8 cellular contexts compared by ENCODE assay signal in genomic region chr17:7885357-7886226, GRCh38. TPM values are rescaled to one million over a fixed set of nuclear protein-coding genes. Genes with fewer than 3 reads are reported as not detected.
DNase-seq lines count a peak whose midpoint lies in the region; ATAC-seq and TF ChIP-seq lines count a peak whose summit lies in the region.

No MANE protein-coding gene starts in this region.

- ATAC-seq in DND-41 (ENCODE audit: insufficient read depth, low read depth): 0 out of 3 replicates have a peak, but pooled peaks have one; percentile 7
- peak; percentile 31 for ATAC-seq in HG03432 (IDR thresholded peaks at IDR 0.05; ENCODE audit: unreplicated experiment)
- ATAC-seq in activated naive CD4-positive, alpha-beta T cell treated with anti-CD3 and anti-CD28 coated beads, Interleukin-2, amount 50 U/mL, for 72 hours: peak in 1 of 2 donors; percentile 58
- ATAC-seq in left cardiac atrium: peak in 1 of 2 donors; percentile 1

- no peaks in the 10 kb centered on the region for H3K9me3 Mint-ChIP-seq in activated naive CD4-positive, alpha-beta T cell treated with anti-CD3 and anti-CD28 coated beads, Interleukin-2, amount 50 U/mL, for 72 hours
- no peaks in the 10 kb centered on the region for H3K9me3 Mint-ChIP-seq in CD14-positive monocyte

- H3K27me3 ChIP-seq in DND-41 (ENCODE audit: insufficient read depth, low read length, poor library complexity): peaks cover 2% of the 10 kb centered on the region

- H2AFZ ChIP-seq in DND-41 (ENCODE audit: low read depth, low read length): peak overlapping the region; percentile 61

- peak overlapping the region; percentile 88 for H3K9ac ChIP-seq in DND-41 (ENCODE audit: low read depth, low read length)

- peaks cover 0 to 1% (median 0%) of the 10 kb centered on the region in 3 donors for H3K27me3 Mint-ChIP-seq in CD14-positive monocyte (ENCODE audit: low read depth in 3 of 3)

- H3K4me3 ChIP-seq in DND-41 (ENCODE audit: low read depth in 1 of 2, low read length in 2 of 2) (peak overlapping the region; percentile 55 to 91), retinal pigment epithelial cell (ENCODE audit: low read length) (peak overlapping the region; percentile 79)

- CTCF ChIA-PET in RWPE1 (lab: Yijun Ruan, JAX): interaction anchor here (0.7 kb wide), 1 partner anchor 156 kb away, joined by 3 read pairs; no protein-coding TSS in a partner anchor

- peaks cover 18% of the 10 kb centered on the region for H3K36me3 ChIP-seq in DND-41 (ENCODE audit: insufficient read depth, low read length)

- H3K4me1 Mint-ChIP-seq in CD14-positive monocyte: peaks cover 5% of the 10 kb centered on the region

- intact Hi-C loops in left cardiac atrium (cut with DNase I): loop anchor here in 1 of 2 donors (10.0 kb wide), 1 partner anchor 141 kb away; no protein-coding TSS in a partner anchor
- intact Hi-C loops in CD14-positive monocyte (cut with micrococcal nuclease): no loop called here

- POLR2A ChIA-PET in RWPE1 (lab: Yijun Ruan, JAX; ENCODE audit: low non-redundant PET): no interaction called here

- H3K9me3 ChIP-seq in DND-41 (ENCODE audit: insufficient read depth, low read length, severe bottlenecking): no peaks in the 10 kb centered on the region

- H3K27ac Mint-ChIP-seq in activated naive CD4-positive, alpha-beta T cell treated with anti-CD3 and anti-CD28 coated beads, Interleukin-2, amount 50 U/mL, for 72 hours: peak overlapping the region in 1 of 2 donors; percentile 11
- H3K27ac Mint-ChIP-seq in CD14-positive monocyte: peak overlapping the region in 2 of 7 donors; percentile 74 to 95

- H3K27ac ChIP-seq in DND-41 (ENCODE audit: low read length) (peak overlapping the region; percentile 92), RWPE1 (peak overlapping the region; percentile 98)

- H4K20me1 ChIP-seq in DND-41 (ENCODE audit: insufficient read depth, low read length): peaks cover 16% of the 10 kb centered on the region

- H3K4me3 Mint-ChIP-seq in CD14-positive monocyte: peak overlapping the region in 1 of 2 donors; percentile 74

- H3K36me3 Mint-ChIP-seq in activated naive CD4-positive, alpha-beta T cell treated with anti-CD3 and anti-CD28 coated beads, Interleukin-2, amount 50 U/mL, for 72 hours: peaks cover 0 to 15% of the 10 kb centered on the region in 2 donors
- H3K36me3 Mint-ChIP-seq in CD14-positive monocyte: peaks cover 7 to 14% of the 10 kb centered on the region in 2 donors

- TF ChIP-seq CTCF in DND-41 (IDR thresholded peaks at IDR 0.05; ENCODE audit: borderline replicate concordance, extremely low read depth, low read length, poor library complexity, severe bottlenecking): no peak
- TF ChIP-seq CTCF in RWPE1 (conservative IDR thresholded peaks at IDR 0.05; ENCODE audit: low read depth): no peak
- TF ChIP-seq CTCF in retinal pigment epithelial cell (conservative IDR thresholded peaks at IDR 0.05; ENCODE audit: low read depth, low read length): no peak
- no peak for TF ChIP-seq CTCF in CD14-positive monocyte (IDR thresholded peaks at IDR 0.05)

- peak; percentile 35 for DNase-seq in DND-41
- DNase-seq in RWPE1 (ENCODE audit: low spot score): no peak
- DNase-seq in activated naive CD4-positive, alpha-beta T cell treated with anti-CD3 and anti-CD28 coated beads, Interleukin-2, amount 50 U/mL, for 72 hours (ENCODE audit: low spot score in 2 of 2): peak; percentile 53 to 84
- DNase-seq in left cardiac atrium: peak; percentile 43
- no peak for DNase-seq in retinal pigment epithelial cell (ENCODE audit: low read depth)
- DNase-seq in dedifferentiated amniotic fluid mesenchymal stem cell (ENCODE audit: extremely low spot score): no peak
- DNase-seq in CD14-positive monocyte (ENCODE audit: low spot score): no peak

- peaks cover 40% of the 10 kb centered on the region for H3K4me1 ChIP-seq in DND-41 (ENCODE audit: insufficient read depth, low read length)

- H3K79me2 ChIP-seq in DND-41 (ENCODE audit: insufficient read depth, low read length): peaks cover 40% of the 10 kb centered on the region

- H3K4me2 ChIP-seq in DND-41 (ENCODE audit: insufficient read depth, low read length): peak overlapping the region; percentile 98

RNA-seq across cellular contexts. Expression of gene CHD3, which starts 3.0 kb away (rescaled TPM):
- total RNA-seq in activated naive CD4-positive, alpha-beta T cell treated with anti-CD3 and anti-CD28 coated beads, Interleukin-2, amount 50 U/mL, for 72 hours: 100 to 1,000 TPM; 182 to 212 TPM
- total RNA-seq in left cardiac atrium: 10 to 100 TPM; 24.9 to 32.9 TPM
- polyA plus RNA-seq in CD14-positive monocyte: under 1 TPM; 0.55 to 0.91 TPM

RNA-seq across cellular contexts. Expression of gene CYB5D1, which starts 27.8 kb away (rescaled TPM):
- 10 to 100 TPM in 1 of 2 donors, 1 to 10 TPM in 1; 8.0 to 20.2 TPM for total RNA-seq in activated naive CD4-positive, alpha-beta T cell treated with anti-CD3 and anti-CD28 coated beads, Interleukin-2, amount 50 U/mL, for 72 hours
- total RNA-seq in left cardiac atrium: 10 to 100 TPM; 15.6 to 17.1 TPM
- under 1 TPM; 0.50 to 0.98 TPM for polyA plus RNA-seq in CD14-positive monocyte

RNA-seq across cellular contexts. Expression of gene NAA38, which starts 28.2 kb away (rescaled TPM):
- total RNA-seq in activated naive CD4-positive, alpha-beta T cell treated with anti-CD3 and anti-CD28 coated beads, Interleukin-2, amount 50 U/mL, for 72 hours: 100 to 1,000 TPM in 1 of 2 donors, 10 to 100 TPM in 1; 91.4 to 103 TPM
- total RNA-seq in left cardiac atrium: 10 to 100 TPM; 66.9 to 83.1 TPM
- polyA plus RNA-seq in CD14-positive monocyte: 100 to 1,000 TPM; 148 to 197 TPM

RNA-seq across cellular contexts. Expression of gene RNF227, which starts 30.5 kb away (rescaled TPM):
- total RNA-seq in activated naive CD4-positive, alpha-beta T cell treated with anti-CD3 and anti-CD28 coated beads, Interleukin-2, amount 50 U/mL, for 72 hours: 1 to 10 TPM; 4.8 to 5.3 TPM
- total RNA-seq in left cardiac atrium: 1 to 10 TPM; 1.1 to 1.3 TPM
- 1 to 10 TPM in 1 of 2 donors, under 1 TPM in 1; 0.59 to 1.3 TPM for polyA plus RNA-seq in CD14-positive monocyte

RNA-seq across cellular contexts. Expression of gene TMEM88, which starts 30.7 kb away (rescaled TPM):
- total RNA-seq in activated naive CD4-positive, alpha-beta T cell treated with anti-CD3 and anti-CD28 coated beads, Interleukin-2, amount 50 U/mL, for 72 hours: 1 to 10 TPM; 1.3 to 1.8 TPM
- total RNA-seq in left cardiac atrium: 10 to 100 TPM; 32.5 to 33.6 TPM
- not detected for polyA plus RNA-seq in CD14-positive monocyte

Comparison
In these comparisons a context has a peak if more than half of its experiments do, and no peak if none do; other contexts are left out.
1. DNase-seq: peak in DND-41 (single experiment), activated naive CD4-positive, alpha-beta T cell treated with anti-CD3 and anti-CD28 coated beads, Interleukin-2, amount 50 U/mL, for 72 hours (2 of 2) and left cardiac atrium (single experiment); none in RWPE1 (single experiment), retinal pigment epithelial cell (single experiment), dedifferentiated amniotic fluid mesenchymal stem cell (single experiment) and CD14-positive monocyte (single experiment).
2. RNA of gene CHD3, which starts 3.0 kb away (total RNA-seq): 182 to 212 TPM in activated naive CD4-positive, alpha-beta T cell treated with anti-CD3 and anti-CD28 coated beads, Interleukin-2, amount 50 U/mL, for 72 hours; 24.9 to 32.9 TPM in left cardiac atrium; every median in the first group is over 4 times any median in the second.